ENCODE assay signal across 8 cellular contexts in genomic region chr3:11720220-11721113, GRCh38.
A peak's percentile ranks its signal among the peaks of the same experiment; 100 is the strongest.
DNase-seq lines count a peak whose midpoint lies in the region; ATAC-seq and TF ChIP-seq lines count a peak whose summit lies in the region.

No MANE protein-coding gene starts in this region.

- H3K27ac Mint-ChIP-seq in CD4-positive, alpha-beta T cell: peak overlapping the region; percentile 62

- CTCF ChIA-PET in CD4-positive, alpha-beta T cell (lab: Charles Lee): no interaction called here

- peaks cover 11% of the 10 kb centered on the region for H3K27me3 Mint-ChIP-seq in CD4-positive, alpha-beta T cell

- H3K9me3 ChIP-seq in CD4-positive, alpha-beta T cell (ENCODE audit: control insufficient read depth, low read length): no peaks in the 10 kb centered on the region
- no peaks in the 10 kb centered on the region for H3K9me3 ChIP-seq in aorta (ENCODE audit: control insufficient read depth, low read length)

- H3K36me3 ChIP-seq in aorta (ENCODE audit: control insufficient read depth in 1 of 2, insufficient read depth in 2 of 2, low read length in 1 of 2): no peaks in the 10 kb centered on the region

- intact Hi-C loops in CD4-positive, alpha-beta T cell (cut with DNase I, micrococcal nuclease): loop anchor here in 1 of 2 experiments (2.0 to 10.0 kb wide), 2 partner anchors 52 to 84 kb away; no protein-coding TSS in a partner anchor
- intact Hi-C loops in left cardiac atrium (cut with DNase I): no loop called here
- intact Hi-C loops in posterior cingulate gyrus (cut with DNase I): no loop called here
- intact Hi-C loops in aorta (cut with DNase I): no loop called here

- H3K4me1 Mint-ChIP-seq in CD4-positive, alpha-beta T cell (ENCODE audit: low read depth): peaks cover 31% of the 10 kb centered on the region

- no peak overlapping the region for H3K27ac ChIP-seq in CD4-positive, alpha-beta T cell (ENCODE audit: low read depth, low read length)
- peak overlapping the region; percentile 10 to 87 for H3K27ac ChIP-seq in aorta (ENCODE audit: low read depth in 1 of 2, low read length in 2 of 2)

- peak; percentile 22 to 56 (median 34) for DNase-seq in CD4-positive, alpha-beta T cell
- DNase-seq in LNCaP clone FGC (ENCODE audit: low read depth) (peak; percentile 90), T follicular helper cell (ENCODE audit: low read depth) (peak; percentile 30), anterior cingulate cortex (lab: John Stamatoyannopoulos, UW) (peak in 48 of 58 donors; percentile 12 to 74 (median 30)), left cardiac atrium (peak; percentile 76), posterior cingulate gyrus (peak; percentile 25 to 93 (median 60)), aorta (peak; percentile 82 to 91)

- no peaks in the 10 kb centered on the region for H3K9me3 Mint-ChIP-seq in CD4-positive, alpha-beta T cell

- peaks cover 6% of the 10 kb centered on the region for H3K36me3 Mint-ChIP-seq in CD4-positive, alpha-beta T cell (ENCODE audit: low read depth)

- H3K4me3 ChIP-seq in LNCaP clone FGC (ENCODE audit: low read depth, low read length) (peak overlapping the region; percentile 69), aorta (ENCODE audit: low read length in 2 of 2) (peak overlapping the region; percentile 69 to 73)

- peak overlapping the region; percentile 89 for H3K4me3 Mint-ChIP-seq in CD4-positive, alpha-beta T cell

- peaks cover 1% of the 10 kb centered on the region for H3K27me3 ChIP-seq in CD4-positive, alpha-beta T cell (ENCODE audit: control insufficient read depth, insufficient read depth, low read length)
- no peaks in the 10 kb centered on the region for H3K27me3 ChIP-seq in aorta (ENCODE audit: control insufficient read depth in 1 of 2, insufficient read depth in 2 of 2, low read length in 1 of 2)

- peaks cover 0 to 7% of the 10 kb centered on the region in 2 donors for H3K4me1 ChIP-seq in aorta (ENCODE audit: control insufficient read depth in 1 of 2, insufficient read depth in 2 of 2, low read length in 2 of 2)

- WGBS in aorta, 2 donors: 1% methylated on average over 63 to 71 of the region's 71 CpGs

- ATAC-seq in CD4-positive, alpha-beta T cell (ENCODE audit: poor library complexity): peak; percentile 52
- ATAC-seq in GM21381 (IDR thresholded peaks at IDR 0.05; ENCODE audit: unreplicated experiment) (peak; percentile 25), left cardiac atrium (peak; percentile 67 to 76), aorta (ENCODE audit: low FRiP score) (peak; percentile 80)

- TF ChIP-seq CTCF in CD4-positive, alpha-beta T cell (IDR thresholded peaks at IDR 0.05): no peak
- TF ChIP-seq CTCF in LNCaP clone FGC (IDR thresholded peaks at IDR 0.05; ENCODE audit: control insufficient read depth, extremely low read depth, insufficient read depth): 0 out of 2 replicates have a peak, but pooled peaks have one; percentile 2

- POLR2A ChIA-PET in CD4-positive, alpha-beta T cell (lab: Charles Lee): interaction anchor here (0.8 to 1.0 kb wide), 2 partner anchors 127 to 448 kb away, joined by 3 to 7 read pairs; partner anchors contain the start of genes ATG7 and TAMM41

Comparison
In these comparisons a context has a peak if more than half of its experiments do, and no peak if none do; other contexts are left out.
1. ATAC-seq: peak in every context shown above with its lines; median percentile 80 in aorta; 72 in left cardiac atrium; 52 in CD4-positive, alpha-beta T cell; 25 in GM21381.
2. DNase-seq: peak in every context shown above with its lines; median percentile 90 in LNCaP clone FGC; 86 in aorta; 76 in left cardiac atrium; 60 in posterior cingulate gyrus; 34 in CD4-positive, alpha-beta T cell; 30 in T follicular helper cell; 30 in anterior cingulate cortex.